ENCODE assay signal across 11 cellular contexts in the genomic region with DNA sequence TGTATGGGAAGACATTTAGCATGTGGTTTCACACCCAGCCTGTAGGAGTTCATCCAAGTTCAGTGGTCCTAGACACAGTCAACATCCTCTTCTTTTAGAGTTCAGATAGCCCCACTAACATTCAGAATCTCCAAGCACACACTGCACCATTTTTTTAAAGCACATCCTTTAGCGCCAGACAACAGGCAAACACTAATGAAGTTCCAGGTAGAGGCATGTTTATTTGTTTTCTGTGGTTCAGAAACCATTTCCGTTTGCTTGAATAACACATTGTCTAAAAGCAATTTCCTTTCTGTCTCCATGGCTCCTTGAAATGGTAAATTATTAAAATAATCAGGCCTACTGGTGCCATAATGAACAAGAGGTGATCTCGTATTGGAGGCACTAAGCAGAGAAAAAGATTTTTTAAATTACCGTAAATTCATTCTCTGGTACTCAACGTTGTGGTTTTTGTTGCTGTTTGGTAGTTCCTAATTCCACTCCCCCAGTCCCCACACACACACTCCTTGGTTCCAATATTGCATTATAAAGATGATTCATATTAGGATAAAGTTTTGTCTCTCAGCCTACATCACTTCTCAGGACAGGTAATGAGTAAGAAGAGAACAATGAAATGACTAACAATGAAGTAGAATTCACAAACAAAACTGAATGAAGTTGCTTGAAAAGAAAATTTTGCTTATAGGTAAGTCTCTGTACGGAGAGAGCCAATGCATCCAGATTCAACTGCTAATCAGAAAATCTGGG.
DNase-seq lines count a peak whose midpoint lies in the region.
"Had no signal": no experiment of that assay in that cellular context is flagged by ENCODE, and none has a peak within 500 bp of the region (broad histone marks: within the 10 kb centered on the region; RNA-seq: fewer than 3 reads in every experiment).

No MANE protein-coding gene starts in this region.

- H3K27ac Mint-ChIP-seq in activated naive CD4-positive, alpha-beta T cell treated with anti-CD3 and anti-CD28 coated beads for 36 hours, result peak overlapping the region; percentile 31
- H3K27ac Mint-ChIP-seq: dendritic cell treated with granulocyte-macrophage colony-stimulating factor and Interleukin-4, amounts not matched to agents 40 ng/mL and 50 ng/mL, for 4 days; T-helper 17 cell had no signal

- no peak overlapping the region for H4K91ac ChIP-seq in neuronal stem cell (ENCODE audit: low read depth, low read length, poor library complexity)

- no peaks in the 10 kb centered on the region for H3K79me1 ChIP-seq in neuronal stem cell (ENCODE audit: low read depth, low read length)

- no peaks in the 10 kb centered on the region for H4K20me1 ChIP-seq in GM23248 (ENCODE audit: insufficient read depth)

- peak overlapping the region; percentile 59 for H3K27ac ChIP-seq in GM23248
- H3K27ac ChIP-seq in effector memory CD4-positive, alpha-beta T cell (ENCODE audit: insufficient read depth, low read length, poor library complexity, severe bottlenecking), result no peak overlapping the region
- no peak overlapping the region for H3K27ac ChIP-seq in neuronal stem cell (replicated peaks; ENCODE audit: low read length)

- H3K9ac ChIP-seq in GM23248 (no peak overlapping the region), neuronal stem cell (ENCODE audit: low read depth, low read length, poor library complexity) (no peak overlapping the region)

- peak overlapping the region; percentile 22; the same call in 1 of the 2 replicates for H2AFZ ChIP-seq in GM23248
- no peak overlapping the region for H2AFZ ChIP-seq in neuronal stem cell (ENCODE audit: low read length)

- peak; percentile 37 for DNase-seq in activated naive CD4-positive, alpha-beta T cell treated with anti-CD3 and anti-CD28 coated beads for 36 hours
- no peak for DNase-seq in activated naive CD4-positive, alpha-beta T cell treated with anti-CD3 and anti-CD28 coated beads, Interleukin-2, amount 50 U/mL, for 16 hours
- DNase-seq in GM23248, result peak; percentile 81
- peak; percentile 77 for DNase-seq in HPDE6-E6E7 (ENCODE audit: extremely low spot score)
- peak; percentile 46 for DNase-seq in renal cortical epithelial cell (ENCODE audit: low read depth)
- no peak for DNase-seq in effector memory CD4-positive, alpha-beta T cell
- no peak for DNase-seq in NCI-H82 (lab: John Stamatoyannopoulos, UW)
- no peak for DNase-seq in neuronal stem cell (ENCODE audit: low spot score)
- DNase-seq: T-helper 17 cell had no signal

- H3K4me2 ChIP-seq in GM23248 (ENCODE audit: unreplicated experiment), result peak overlapping the region; percentile 50
- no peak overlapping the region for H3K4me2 ChIP-seq in neuronal stem cell (ENCODE audit: insufficient read depth, low read length, poor library complexity, severe bottlenecking)

- H3K9me3 ChIP-seq in GM23248 (ENCODE audit: low read depth) (no peaks in the 10 kb centered on the region), neuronal stem cell (replicated peaks in 1 of 2; ENCODE audit: control insufficient read depth in 2 of 2, insufficient read depth in 1 of 2, low read depth in 1 of 2, low read length in 2 of 2) (no peaks in the 10 kb centered on the region)
- no peaks in the 10 kb centered on the region for H3K9me3 ChIP-seq in effector memory CD4-positive, alpha-beta T cell (ENCODE audit: control insufficient read depth, low read length)

- no peak overlapping the region for H3K14ac ChIP-seq in neuronal stem cell (ENCODE audit: low read length)

- intact Hi-C loops in activated naive CD4-positive, alpha-beta T cell treated with anti-CD3 and anti-CD28 coated beads for 36 hours (cut with micrococcal nuclease), result loop anchor here (1.0 to 5.0 kb wide), 11 partner anchors 57 to 563 kb away; no protein-coding TSS in a partner anchor

- no peak overlapping the region for H3K23ac ChIP-seq in neuronal stem cell (ENCODE audit: low read depth, low read length, poor library complexity)

- CTCF ChIA-PET in activated naive CD4-positive, alpha-beta T cell treated with anti-CD3 and anti-CD28 coated beads for 36 hours (lab: Charles Lee), result interaction anchor here (1.0 kb wide), 1 partner anchor 321 kb away, joined by 4 read pairs; no protein-coding TSS in a partner anchor

- H3K36me3 Mint-ChIP-seq in activated naive CD4-positive, alpha-beta T cell treated with anti-CD3 and anti-CD28 coated beads for 36 hours (ENCODE audit: low read depth), result no peaks in the 10 kb centered on the region
- H3K36me3 Mint-ChIP-seq: CD14-positive monocyte had no signal

- H3K27me3 ChIP-seq in GM23248 (replicated peaks; ENCODE audit: insufficient read depth), result no peaks in the 10 kb centered on the region
- H3K27me3 ChIP-seq in effector memory CD4-positive, alpha-beta T cell (replicated peaks; ENCODE audit: control insufficient read depth, insufficient read depth, low read length, poor library complexity, severe bottlenecking), result no peaks in the 10 kb centered on the region
- no peaks in the 10 kb centered on the region for H3K27me3 ChIP-seq in neuronal stem cell (ENCODE audit: control insufficient read depth in 3 of 3, insufficient read depth in 3 of 3, low read depth in 1 of 3, low read length in 3 of 3)

- 0 out of 2 replicates have a peak overlapping the region, but pooled peaks have one; percentile 9 for H3K4me3 ChIP-seq in GM23248
- no peak overlapping the region for H3K4me3 ChIP-seq in effector memory CD4-positive, alpha-beta T cell (ENCODE audit: insufficient read depth, low read depth, low read length, poor library complexity, severe bottlenecking)
- no peak overlapping the region for H3K4me3 ChIP-seq in neuronal stem cell (ENCODE audit: low read length in 2 of 2)

- H3K4me1 ChIP-seq in GM23248 (ENCODE audit: insufficient read depth) (peaks cover 26% of the 10 kb centered on the region), neuronal stem cell (ENCODE audit: control insufficient read depth in 2 of 2, insufficient read depth in 1 of 2, low read depth in 1 of 2, low read length in 2 of 2) (peaks cover 3% of the 10 kb centered on the region in 2 donors)
- no peaks in the 10 kb centered on the region for H3K4me1 ChIP-seq in effector memory CD4-positive, alpha-beta T cell (ENCODE audit: control insufficient read depth, insufficient read depth, low read length, poor library complexity, severe bottlenecking)

- H3K36me3 ChIP-seq in GM23248 (ENCODE audit: low read depth) (no peaks in the 10 kb centered on the region), neuronal stem cell (replicated peaks in 1 of 2; ENCODE audit: control insufficient read depth in 2 of 2, insufficient read depth in 2 of 2, low read length in 2 of 2) (no peaks in the 10 kb centered on the region)
- H3K36me3 ChIP-seq in effector memory CD4-positive, alpha-beta T cell (ENCODE audit: control insufficient read depth, insufficient read depth, low read length), result no peaks in the 10 kb centered on the region

- no peak overlapping the region for H3K4ac ChIP-seq in neuronal stem cell (ENCODE audit: low read length)

- H3K79me2 ChIP-seq in GM23248 (ENCODE audit: insufficient read depth), result no peaks in the 10 kb centered on the region

- no peak overlapping the region for H2BK5ac ChIP-seq in neuronal stem cell (ENCODE audit: low read length)

- no peak overlapping the region for H2BK12ac ChIP-seq in neuronal stem cell (ENCODE audit: low read length)

- in situ Hi-C loops in GM23248 (cut with MboI), result no loop called here

- H3K9me3 Mint-ChIP-seq in activated naive CD4-positive, alpha-beta T cell treated with anti-CD3 and anti-CD28 coated beads for 36 hours, result no peaks in the 10 kb centered on the region
- H3K9me3 Mint-ChIP-seq: dendritic cell treated with granulocyte-macrophage colony-stimulating factor and Interleukin-4, amounts not matched to agents 40 ng/mL and 50 ng/mL, for 4 days had no signal

- no peak overlapping the region for H3K4me3 Mint-ChIP-seq in activated naive CD4-positive, alpha-beta T cell treated with anti-CD3 and anti-CD28 coated beads for 36 hours
- H3K4me3 Mint-ChIP-seq: CD14-positive monocyte; dendritic cell treated with granulocyte-macrophage colony-stimulating factor and Interleukin-4, amounts not matched to agents 40 ng/mL and 50 ng/mL, for 4 days; T-helper 17 cell had no signal

- 35 to 36% methylated on average over 6 of the region's 6 CpGs for WGBS in GM23248 (ENCODE audit: low coverage in 1 of 2, low lambda C conversion rate in 2 of 2, missing lambda C conversion rate in 2 of 2), 2 experiments
- no CpG with 5 or more reads among the region's 6 CpGs for whole genome bisulfite sequencing in neuronal stem cell (ENCODE audit: extremely low coverage in 2 of 2, insufficient read length in 2 of 2, insufficient replicate concordance in 1 of 2), 2 donors

- peaks cover 29% of the 10 kb centered on the region for H3F3A ChIP-seq in GM23248 (ENCODE audit: insufficient read depth)

- H2AK5ac ChIP-seq in neuronal stem cell (ENCODE audit: low read depth, low read length), result no peak overlapping the region

- no peak overlapping the region for H3K18ac ChIP-seq in neuronal stem cell (ENCODE audit: low read length)

- no peak overlapping the region for H4K8ac ChIP-seq in neuronal stem cell (ENCODE audit: low read depth, low read length)

- peaks cover 26% of the 10 kb centered on the region for H3K27me3 Mint-ChIP-seq in activated naive CD4-positive, alpha-beta T cell treated with anti-CD3 and anti-CD28 coated beads for 36 hours (ENCODE audit: low read depth)
- H3K27me3 Mint-ChIP-seq: dendritic cell treated with granulocyte-macrophage colony-stimulating factor and Interleukin-4, amounts not matched to agents 40 ng/mL and 50 ng/mL, for 4 days had no signal

- H3K4me1 Mint-ChIP-seq in activated naive CD4-positive, alpha-beta T cell treated with anti-CD3 and anti-CD28 coated beads for 36 hours (ENCODE audit: low read depth), result peaks cover 13% of the 10 kb centered on the region

- H2BK120ac ChIP-seq in neuronal stem cell (ENCODE audit: low read depth, low read length), result no peak overlapping the region

- no peak overlapping the region for H2BK15ac ChIP-seq in neuronal stem cell (ENCODE audit: low read length)

- no peaks in the 10 kb centered on the region for H3K9me2 ChIP-seq in GM23248 (ENCODE audit: insufficient read depth)

Comparison
In these comparisons a context has a peak if more than half of its experiments do, and no peak if none do; other contexts are left out.
1. DNase-seq: peak in activated naive CD4-positive, alpha-beta T cell treated with anti-CD3 and anti-CD28 coated beads for 36 hours (single experiment), GM23248 (single experiment), HPDE6-E6E7 (single experiment) and renal cortical epithelial cell (single experiment); none in activated naive CD4-positive, alpha-beta T cell treated with anti-CD3 and anti-CD28 coated beads, Interleukin-2, amount 50 U/mL, for 16 hours (single experiment), effector memory CD4-positive, alpha-beta T cell (0 of 3), NCI-H82 (single experiment) and neuronal stem cell (single experiment).